In genomic region chr12:2925322-2925995, GRCh38 we compare ENCODE assay signal across 1 cellular context.
TF ChIP-seq lines count a peak whose summit lies in the region.

No MANE protein-coding gene starts in this region.

TF ChIP-seq in H1, 55 proteins besides CTCF, POLR2A, EP300 and RAD21:
- TF ChIP-seq SP4 (IDR thresholded peaks at IDR 0.05; ENCODE audit: low read length) = no peak
- no peak for TF ChIP-seq EGR1 (IDR thresholded peaks at IDR 0.05; ENCODE audit: borderline replicate concordance, low read depth, low read length)
- TF ChIP-seq BACH1 (IDR thresholded peaks at IDR 0.05; ENCODE audit: low read length) = no peak
- TF ChIP-seq CBX8 (IDR thresholded peaks at IDR 0.05; ENCODE audit: borderline replicate concordance, low read depth, low read length) = no peak
- TF ChIP-seq NRF1 (IDR thresholded peaks at IDR 0.05; ENCODE audit: low read depth, low read length) = no peak
